ENCODE assay signal across 26 cellular contexts in the genomic region with DNA sequence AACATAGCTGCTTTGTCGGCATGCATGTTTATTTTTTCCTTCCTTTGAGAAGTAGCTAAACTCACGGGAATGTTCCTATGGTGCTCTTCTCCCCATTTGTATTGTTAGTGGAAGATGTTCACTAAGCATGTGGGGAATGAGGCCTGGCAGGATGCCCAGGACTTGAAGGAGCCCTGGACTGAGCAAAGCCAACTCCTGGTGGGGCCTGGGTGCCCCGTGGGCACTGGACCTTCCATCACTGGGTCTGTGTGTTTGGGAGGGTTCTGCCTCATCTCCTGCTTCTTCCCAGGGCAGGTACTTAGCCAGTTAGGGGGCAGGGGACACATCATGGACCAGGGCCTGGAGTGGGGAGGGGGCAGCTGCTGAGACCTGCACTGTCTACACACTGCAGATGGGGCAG. TPM values are rescaled to one million over a fixed set of nuclear protein-coding genes. Genes with fewer than 3 reads are reported as not detected.
A peak's percentile ranks its signal among the peaks of the same experiment; 100 is the strongest.
DNase-seq lines count a peak whose midpoint lies in the region; ATAC-seq, FAIRE-seq and TF ChIP-seq lines count a peak whose summit lies in the region.
"Had no signal": no experiment of that assay in that cellular context is flagged by ENCODE, and none has a peak within 500 bp of the region (broad histone marks: within the 10 kb centered on the region; RNA-seq: fewer than 3 reads in every experiment).

No MANE protein-coding gene starts in this region.

- H2BK12ac ChIP-seq in H1 (ENCODE audit: low read depth, low read length): no peak overlapping the region

- H4K20me1 ChIP-seq in SK-N-SH (ENCODE audit: insufficient read depth) (no peaks in the 10 kb centered on the region), H1 (replicated peaks in 1 of 2; ENCODE audit: control insufficient read depth in 1 of 2, insufficient read depth in 2 of 2, low read length in 2 of 2) (no peaks in the 10 kb centered on the region)

- H3K4ac ChIP-seq in H1 (replicated peaks; ENCODE audit: insufficient read length, low read depth, low read length): no peak overlapping the region
- H3K4ac ChIP-seq in mesendoderm (ENCODE audit: low read depth, low read length): no peak overlapping the region

- H3K18ac ChIP-seq in H1 (ENCODE audit: extremely low read depth, low read length) (no peak overlapping the region), mesendoderm (ENCODE audit: low read length) (no peak overlapping the region)

- H3K27me3 Mint-ChIP-seq in activated CD4-positive, alpha-beta memory T cell treated with anti-CD3 and anti-CD28 coated beads for 36 hours: no peaks in the 10 kb centered on the region

- TF ChIP-seq RAD21 in SK-N-SH (IDR thresholded peaks at IDR 0.05; ENCODE audit: low read length) (no peak), H1 (IDR thresholded peaks at IDR 0.05 in 1 of 2, conservative IDR thresholded peaks at IDR 0.05 in 1 of 2; ENCODE audit: low read depth in 2 of 2, low read length in 2 of 2) (no peak)

- no peak overlapping the region for H3K27ac Mint-ChIP-seq in activated CD4-positive, alpha-beta memory T cell treated with anti-CD3 and anti-CD28 coated beads for 36 hours

- no peak overlapping the region for H3K4me3 ChIP-seq in SK-N-SH (ENCODE audit: low read depth in 2 of 2, low read length in 1 of 2)
- no peak overlapping the region for H3K4me3 ChIP-seq in H1 (ENCODE audit: extremely low read depth in 1 of 4, insufficient read depth in 2 of 4, low read depth in 3 of 4, low read length in 4 of 4)
- no peak overlapping the region for H3K4me3 ChIP-seq in mesendoderm (ENCODE audit: low read length)
- H3K4me3 ChIP-seq in tibial nerve: no peak overlapping the region
- H3K4me3 ChIP-seq: ovary, thoracic aorta had no signal

- H3K27me3 ChIP-seq in SK-N-SH (ENCODE audit: insufficient read depth) (no peaks in the 10 kb centered on the region), H1 (replicated peaks in 1 of 4; ENCODE audit: control insufficient read depth in 3 of 4, extremely low read depth in 1 of 4, insufficient read depth in 3 of 4, low read length in 3 of 4) (no peaks in the 10 kb centered on the region), mesendoderm (ENCODE audit: insufficient read depth, low read length, poor library complexity) (no peaks in the 10 kb centered on the region), tibial nerve (no peaks in the 10 kb centered on the region)
- H3K27me3 ChIP-seq: ovary had no signal

- H2BK20ac ChIP-seq in H1 (ENCODE audit: low read length): no peak overlapping the region

- H3K36me3 Mint-ChIP-seq in activated CD4-positive, alpha-beta memory T cell treated with anti-CD3 and anti-CD28 coated beads for 36 hours: no peaks in the 10 kb centered on the region

- peak overlapping the region in 1 of 2 experiments; percentile 38; a peak in 1 of 4 replicates for H3K27ac ChIP-seq in SK-N-SH (ENCODE audit: low read depth in 2 of 2, low read length in 1 of 2)
- no peak overlapping the region for H3K27ac ChIP-seq in H1 (ENCODE audit: low read depth, low read length)
- H3K27ac ChIP-seq in mesendoderm (ENCODE audit: low read depth, low read length): no peak overlapping the region
- H3K27ac ChIP-seq in tibial nerve: no peak overlapping the region
- H3K27ac ChIP-seq: ovary, thoracic aorta had no signal

- intact Hi-C loops in activated CD4-positive, alpha-beta memory T cell treated with anti-CD3 and anti-CD28 coated beads for 36 hours (cut with micrococcal nuclease): no loop called here

- no peaks in the 10 kb centered on the region for H3K9me3 Mint-ChIP-seq in activated CD4-positive, alpha-beta memory T cell treated with anti-CD3 and anti-CD28 coated beads for 36 hours
- H3K9me3 Mint-ChIP-seq: nephron had no signal

- POLR2A ChIA-PET in SK-N-SH (lab: Yijun Ruan, JAX): no interaction called here
- POLR2A ChIA-PET in H1 (lab: Charles Lee; ENCODE audit: partially characterized antibody): no interaction called here
- POLR2A ChIA-PET in activated CD4-positive, alpha-beta memory T cell treated with anti-CD3 and anti-CD28 coated beads for 36 hours (lab: Charles Lee): no interaction called here

- TF ChIP-seq EP300 in SK-N-SH (IDR thresholded peaks at IDR 0.05; ENCODE audit: borderline replicate concordance in 1 of 2, low read depth in 1 of 2, low read length in 1 of 2) (no peak), H1 (IDR thresholded peaks at IDR 0.05; ENCODE audit: borderline replicate concordance in 1 of 2, low read depth in 2 of 2, low read length in 2 of 2) (no peak), tibial nerve (IDR thresholded peaks at IDR 0.05) (no peak)

- no peak overlapping the region for H4K5ac ChIP-seq in H1 (ENCODE audit: insufficient read length, low read depth, low read length)
- H4K5ac ChIP-seq in mesendoderm (ENCODE audit: low read length): no peak overlapping the region

- H3K36me3 ChIP-seq in SK-N-SH (replicated peaks in 1 of 2; ENCODE audit: control insufficient read depth in 1 of 2, insufficient read depth in 2 of 2, low read length in 1 of 2) (no peaks in the 10 kb centered on the region), H1 (ENCODE audit: control insufficient read depth in 2 of 4, insufficient read depth in 4 of 4, low read length in 3 of 4) (no peaks in the 10 kb centered on the region), mesendoderm (ENCODE audit: control insufficient read depth, insufficient read depth, low read length) (no peaks in the 10 kb centered on the region), tibial nerve (no peaks in the 10 kb centered on the region)
- H3K36me3 ChIP-seq: ovary, thoracic aorta had no signal

- no peaks in the 10 kb centered on the region for H3K79me1 ChIP-seq in H1 (ENCODE audit: low read depth, low read length)
- no peaks in the 10 kb centered on the region for H3K79me1 ChIP-seq in mesendoderm (ENCODE audit: low read length)

- no peak overlapping the region for H4K8ac ChIP-seq in H1 (ENCODE audit: extremely low read depth, insufficient read depth, low read length)
- H4K8ac ChIP-seq in mesendoderm (ENCODE audit: low read depth, low read length): no peak overlapping the region

- H2BK15ac ChIP-seq in H1 (ENCODE audit: low read length): peak overlapping the region; percentile 61; the same call in 1 of the 2 replicates
- no peak overlapping the region for H2BK15ac ChIP-seq in mesendoderm (replicated peaks; ENCODE audit: low read depth)

- peaks cover 4% of the 10 kb centered on the region for H3F3A ChIP-seq in SK-N-SH (replicated peaks; ENCODE audit: insufficient read depth)

- peaks cover 2% of the 10 kb centered on the region; the same call in 1 of the 2 replicates for H3K23me2 ChIP-seq in H1 (ENCODE audit: low read depth, low read length)

- no peak overlapping the region; the same call in 1 of the 2 replicates for H2BK5ac ChIP-seq in H1 (ENCODE audit: low read depth, low read length)
- H2BK5ac ChIP-seq in mesendoderm (ENCODE audit: low read length): no peak overlapping the region

- no peak for ATAC-seq in HG02798 (IDR thresholded peaks at IDR 0.05; ENCODE audit: poor library complexity, unreplicated experiment)
- ATAC-seq: left ventricle myocardium superior, Panc1 had no signal

- DNase-seq in EH (ENCODE audit: low read depth) (peak; percentile 78), SK-N-SH (no peak), H1 (ENCODE audit: low read depth in 1 of 2, low spot score in 2 of 2) (no peak), mesendoderm (no peak), tibial nerve (ENCODE audit: low spot score in 2 of 2) (no peak)
- DNase-seq in stimulated activated naive CD4-positive, alpha-beta T cell (lab: John Stamatoyannopoulos, UW): no peak
- DNase-seq in activated CD4-positive, alpha-beta memory T cell treated with anti-CD3 and anti-CD28 coated beads for 36 hours: no peak
- DNase-seq: activated CD4-positive, CD25-positive, alpha-beta regulatory T cell treated with anti-CD3 and anti-CD28 coated beads, Interleukin-2, amount 50 U/mL, for 72 hours; activated T-cell treated with anti-CD3 and anti-CD28 coated beads, Interleukin-2, amount 50 U/mL, for 1 hour; C1 segment of cervical spinal cord; caudate nucleus; foreskin melanocyte; hippocampal formation; left ventricle myocardium superior; midbrain; NCI-H1417; NCI-H2081 treated with DMSO at 0.1 percent for 48 hours; ovary; stimulated activated CD4-positive, alpha-beta T cell treated with anti-CD3 and anti-CD28 coated beads, Interleukin-4, amount 100 ng/mL, for 24 hours; stimulated activated naive CD4-positive, alpha-beta T cell treated with Interleukin-2 at 50 U/mL for 16 hours; T-helper 1 cell had no signal

- 41% methylated on average over 2 of the region's 3 CpGs for WGBS in SK-N-SH (ENCODE audit: low lambda C conversion rate)
- 90% methylated on average over 3 of the region's 3 CpGs; no CpG with 5 or more reads in 1 of the 2 experiments for WGBS in H1 (ENCODE audit: extremely low coverage in 1 of 2, insufficient coverage in 1 of 2, insufficient read length in 1 of 2, insufficient replicate concordance in 2 of 2, low coverage in 1 of 2, low lambda C conversion rate in 2 of 2, missing lambda C conversion rate in 1 of 2), 2 experiments
- no CpG with 5 or more reads among the region's 3 CpGs for WGBS in mesendoderm (ENCODE audit: extremely low coverage, insufficient coverage, low lambda C conversion rate)
- WGBS in tibial nerve, 2 donors: 28 to 36% methylated on average over 3 of the region's 3 CpGs

- H3K9ac ChIP-seq in SK-N-SH (no peak overlapping the region), H1 (replicated peaks in 1 of 4; ENCODE audit: extremely low read depth in 1 of 4, low read depth in 3 of 4, low read length in 3 of 4) (no peak overlapping the region), mesendoderm (ENCODE audit: low read length) (no peak overlapping the region)

- H3K4me2 ChIP-seq in SK-N-SH (peak overlapping the region; percentile 16; the same call in 1 of the 2 replicates), H1 (ENCODE audit: insufficient read depth in 1 of 2, low read depth in 2 of 2, low read length in 2 of 2) (no peak overlapping the region), mesendoderm (ENCODE audit: low read length) (no peak overlapping the region)

- 0 out of 4 replicates have a peak, but pooled peaks cover 0 to 5% of the 10 kb centered on the region in 2 experiments for H3K4me1 ChIP-seq in SK-N-SH (ENCODE audit: control insufficient read depth in 1 of 2, insufficient read depth in 2 of 2, low read depth in 1 of 2, low read length in 1 of 2)
- peaks cover 0 to 11% (median 5%) of the 10 kb centered on the region in 4 experiments; a peak in 6 of 7 replicates for H3K4me1 ChIP-seq in H1 (replicated peaks in 1 of 4; ENCODE audit: control insufficient read depth in 3 of 4, insufficient read depth in 4 of 4, low read length in 3 of 4)
- H3K4me1 ChIP-seq in mesendoderm (ENCODE audit: control insufficient read depth, low read depth, low read length): peaks cover 5% of the 10 kb centered on the region
- H3K4me1 ChIP-seq in tibial nerve: no peaks in the 10 kb centered on the region

- no peaks in the 10 kb centered on the region for H3K79me2 ChIP-seq in SK-N-SH (ENCODE audit: insufficient read depth)
- H3K79me2 ChIP-seq in H1 (ENCODE audit: control insufficient read depth in 1 of 2, insufficient read depth in 2 of 2, low read length in 2 of 2): no peaks in the 10 kb centered on the region
- H3K79me2 ChIP-seq in mesendoderm (ENCODE audit: control insufficient read depth, insufficient read depth, low read length): no peaks in the 10 kb centered on the region

- H4K91ac ChIP-seq in H1 (replicated peaks; ENCODE audit: insufficient read length, low read length): no peak overlapping the region

- H3K23ac ChIP-seq in H1 (ENCODE audit: insufficient read length) (no peak overlapping the region), mesendoderm (ENCODE audit: low read length) (no peak overlapping the region)

- no peaks in the 10 kb centered on the region for H3K9me2 ChIP-seq in SK-N-SH

- no peak for FAIRE-seq in H1 (lab: Jason Lieb, UNC)
- FAIRE-seq: TTC549 had no signal

- H2BK120ac ChIP-seq in H1 (replicated peaks; ENCODE audit: low read depth, low read length) (no peak overlapping the region), mesendoderm (ENCODE audit: low read depth, low read length) (no peak overlapping the region)

- TF ChIP-seq CTCF in SK-N-SH (IDR thresholded peaks at IDR 0.05) (no peak), H1 (IDR thresholded peaks at IDR 0.05; ENCODE audit: control extremely low read depth in 1 of 3, insufficient read depth in 1 of 3, low read depth in 1 of 3, low read length in 3 of 3) (no peak), tibial nerve (IDR thresholded peaks at IDR 0.05) (no peak)

- no peaks in the 10 kb centered on the region for H3K4me1 Mint-ChIP-seq in activated CD4-positive, alpha-beta memory T cell treated with anti-CD3 and anti-CD28 coated beads for 36 hours (ENCODE audit: low read depth)

- 0 out of 2 replicates have a peak overlapping the region, but pooled peaks have one; percentile 13 for H2AK5ac ChIP-seq in H1 (ENCODE audit: low read depth, low read length)
- no peak overlapping the region for H2AK5ac ChIP-seq in mesendoderm (ENCODE audit: low read length)

- CTCF ChIA-PET in SK-N-SH (lab: Yijun Ruan, JAX): interaction anchor here (0.8 to 1.2 kb wide), 4 partner anchors 81 to 254 kb away, joined by 3 to 5 read pairs (median 4); no protein-coding TSS in a partner anchor
- CTCF ChIA-PET in H1 (lab: Charles Lee; ENCODE audit: partially characterized antibody): interaction anchor here (1.6 to 3.2 kb wide), 5 partner anchors 11 to 254 kb away, joined by 4 to 19 read pairs (median 9); no protein-coding TSS in a partner anchor
- CTCF ChIA-PET in activated CD4-positive, alpha-beta memory T cell treated with anti-CD3 and anti-CD28 coated beads for 36 hours (lab: Charles Lee): no interaction called here

- H3K56ac ChIP-seq in H1 (replicated peaks; ENCODE audit: insufficient read length, low read depth, low read length) (no peak overlapping the region), mesendoderm (ENCODE audit: low read length) (peak overlapping the region; percentile 25)

- H2AFZ ChIP-seq in SK-N-SH (ENCODE audit: low read depth) (no peak overlapping the region), H1 (ENCODE audit: low read length) (no peak overlapping the region)

- H3K14ac ChIP-seq in H1 (ENCODE audit: insufficient read length): no peak overlapping the region

- no peak overlapping the region for H3K4me3 Mint-ChIP-seq in activated CD4-positive, alpha-beta memory T cell treated with anti-CD3 and anti-CD28 coated beads for 36 hours
- H3K4me3 Mint-ChIP-seq: nephron had no signal

- no peaks in the 10 kb centered on the region for H3K9me3 ChIP-seq in SK-N-SH
- H3K9me3 ChIP-seq in H1 (ENCODE audit: insufficient read depth in 2 of 2, low read depth in 1 of 2, low read length in 1 of 2): no peaks in the 10 kb centered on the region
- H3K9me3 ChIP-seq in tibial nerve: no peaks in the 10 kb centered on the region
- H3K9me3 ChIP-seq: ovary, thoracic aorta had no signal

- TF ChIP-seq POLR2A in H1 (IDR thresholded peaks at IDR 0.05; ENCODE audit: control extremely low read depth in 1 of 2, low read depth in 2 of 2, low read length in 2 of 2): no peak
- no peak for TF ChIP-seq POLR2A in tibial nerve (IDR thresholded peaks at IDR 0.05)

RNA-seq across cellular contexts. Expression of a gene that starts 49.3 kb away (rescaled TPM):
- polyA plus RNA-seq in SK-N-SH (2012; rRNA removed) (29.3 and 34.9 TPM in 2 replicates), H1 (2011; rRNA removed) (42.1 and 63.4 TPM in 2 replicates)
- polyA plus RNA-seq in SK-N-SH (2012; cell fraction: cytosol; rRNA removed): 53.4 and 60.7 TPM in 2 replicates
- polyA plus RNA-seq in SK-N-SH (2012; cell fraction: nucleus; rRNA removed): 28.1 and 33.0 TPM in 2 replicates
- total RNA-seq in H1 (2021; fragmentation: NEBNext Ultra II Directional; extraction: Animal tissue kit (Norgen Biotek cat#: 25700)): 151 and 152 TPM in 2 replicates
- 78.5 TPM for polyA plus RNA-seq in H1 (2011; cell fraction: cytosol; rRNA removed)
- 29.4 TPM for polyA plus RNA-seq in H1 (2011; cell fraction: nucleus; rRNA removed)
- 154 to 191 TPM (median 158 TPM) in 4 replicates for polyA plus RNA-seq in H1 (2012, experiment 1 of 2)
- 29.5 TPM for polyA plus RNA-seq in H1 (2012, experiment 2 of 2)
- 71.3 TPM for polyA plus RNA-seq in H1 (2013, experiment 1 of 2)
- 71.4 TPM for polyA plus RNA-seq in H1 (2013, experiment 2 of 2)
- polyA minus RNA-seq in H1 (2011; rRNA and poly(A)+ RNA removed): 66.7 and 74.4 TPM in 2 replicates
- polyA minus RNA-seq in H1 (2011; cell fraction: cytosol; rRNA and poly(A)+ RNA removed): 32.4 TPM
- polyA minus RNA-seq in H1 (2011; cell fraction: nucleus; rRNA and poly(A)+ RNA removed): 27.7 TPM
- 82.8 TPM for polyA plus RNA-seq in mesendoderm (2013, experiment 1 of 2)
- 80.7 TPM for polyA plus RNA-seq in mesendoderm (2013, experiment 2 of 2)
- 10 to 100 TPM; 47.9 to 63.4 (median 50.0) TPM for total RNA-seq in tibial nerve
- total RNA-seq in activated CD4-positive, alpha-beta memory T cell treated with anti-CD3 and anti-CD28 coated beads for 36 hours: 10 to 100 TPM; 77.9 to 78.4 TPM
